Comparison of ENCODE assay signal across 28 cellular contexts in genomic region chr10:29514306-29514705, GRCh38.
"Had no signal": no experiment of that assay in that cellular context is flagged by ENCODE, and none has a peak within 500 bp of the region (broad histone marks: within the 10 kb centered on the region; RNA-seq: fewer than 3 reads in every experiment).

No MANE protein-coding gene starts in this region.

- ATAC-seq: heart right ventricle; left lobe of liver; lower lobe of right lung; natural killer cell; right cardiac atrium; sciatic nerve; stimulated activated memory B cell treated with anti-CD40 and anti-IgM and Interleukin-4, amounts not matched to agents 10 μg/mL and 1 μg/mL and 100 μg/mL, for 72 hours; stimulated activated naive CD8-positive, alpha-beta T cell treated with anti-CD3 and anti-CD28 coated beads, Interleukin-15, amount 100 ng/mL, for 72 hours had no signal

- H3K4me1 ChIP-seq: lower lobe of right lung, neural progenitor cell, parathyroid adenoma, tibial nerve, upper lobe of left lung, vagina had no signal

- H3K27me3 ChIP-seq: heart right ventricle, hepatocyte, neural progenitor cell, neutrophil, tibial nerve, upper lobe of left lung, vagina had no signal

- H3K9ac ChIP-seq: neural progenitor cell, parathyroid adenoma had no signal

- DNase-seq: heart right ventricle; islet precursor cell; lower lobe of right lung; mammary epithelial cell; mesenchymal stem cell; naive B cell; natural killer cell; nephron progenitor cell; occipital lobe; right cardiac atrium; small intestine; stimulated activated CD4-positive, alpha-beta T cell treated with anti-CD3 and anti-CD28 coated beads, Interleukin-1b, Interleukin-23, amount 100 ng/mL, for 48 hours; stimulated activated CD4-positive, alpha-beta T cell treated with anti-CD3 and anti-CD28 coated beads, Interleukin-2, amount 100 ng/mL, for 48 hours; stimulated activated CD4-positive, alpha-beta T cell treated with anti-CD3 and anti-CD28 coated beads, Interleukin-4, amount 100 ng/mL, for 4 hours; stimulated activated CD8-positive, alpha-beta memory T cell treated with anti-CD3 and anti-CD28 coated beads, Interleukin-4, amount 100 ng/mL, for 48 hours; stimulated activated naive CD4-positive, alpha-beta T cell treated with Interleukin-2 at 50 U/mL for 16 hours; stimulated activated naive CD8-positive, alpha-beta T cell treated with anti-CD3 and anti-CD28 coated beads, Interleukin-15, amount 100 ng/mL, for 72 hours; substantia nigra; upper lobe of left lung had no signal

- H3K4me3 ChIP-seq: heart right ventricle, hepatocyte, lower lobe of right lung, neural progenitor cell, tibial nerve, upper lobe of left lung, vagina had no signal

- H3K27ac ChIP-seq: hepatocyte, lower lobe of right lung, neural progenitor cell, neutrophil, parathyroid adenoma, tibial nerve, upper lobe of left lung, vagina had no signal

- H3K9me3 ChIP-seq: heart right ventricle, lower lobe of right lung, neutrophil, tibial nerve, upper lobe of left lung, vagina had no signal

- H3K36me3 ChIP-seq: neural progenitor cell had no signal
